In the genomic region with DNA sequence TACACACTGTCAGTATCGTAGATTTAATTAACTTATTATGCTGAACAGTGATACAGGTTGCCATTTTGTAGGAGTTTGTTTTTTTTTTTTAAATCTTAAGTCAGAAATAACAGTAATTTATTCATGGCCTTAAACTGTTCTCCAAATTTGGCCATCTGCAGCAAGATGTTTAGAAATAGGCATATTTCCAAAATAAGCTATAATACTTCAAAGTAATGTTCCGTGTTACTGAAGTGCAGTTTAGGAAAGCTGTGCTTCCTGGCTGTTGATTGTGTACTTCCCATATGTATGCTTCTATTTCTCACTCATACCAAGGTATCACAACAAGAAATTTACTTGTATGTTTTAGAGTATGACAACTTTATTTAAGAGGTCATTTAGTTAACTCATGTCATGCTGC, we compare ENCODE assay signal across 19 cellular contexts.
"Had no signal": no experiment of that assay in that cellular context is flagged by ENCODE, and none has a peak within 500 bp of the region (broad histone marks: within the 10 kb centered on the region; RNA-seq: fewer than 3 reads in every experiment).

No MANE protein-coding gene starts in this region.

- H3K9me3 ChIP-seq: gastrocnemius medialis, ovary, stomach, testis, upper lobe of left lung had no signal

- H3K4me3 ChIP-seq: gastrocnemius medialis, ovary, right lobe of liver, stomach, testis, upper lobe of left lung had no signal

- H3K27ac Mint-ChIP-seq: activated CD8-positive, alpha-beta T cell treated with anti-CD3 and anti-CD28 coated beads for 36 hours; activated naive CD4-positive, alpha-beta T cell treated with anti-CD3 and anti-CD28 coated beads, Interleukin-2, amount 10 ng/mL, durations not matched to agents 7 days and 5 days; activated naive CD8-positive, alpha-beta T cell treated with anti-CD3 and anti-CD28 coated beads, Interleukin-2, amount 50 U/mL, for 24 hours; stimulated activated effector memory CD8-positive, alpha-beta T cell treated with anti-CD3 and anti-CD28 coated beads, Interleukin-12 subunit alpha, Interleukin-12 subunit beta, amount 100 ng/mL, for 72 hours; WTC11 had no signal

- FAIRE-seq: kidney had no signal

- H3K4me1 Mint-ChIP-seq: neural crest cell had no signal

- H3K27me3 ChIP-seq: gastrocnemius medialis, ovary, right lobe of liver, stomach, testis, upper lobe of left lung had no signal

- H3K27ac ChIP-seq: gastrocnemius medialis, ovary, right lobe of liver, testis had no signal

- H3K27me3 Mint-ChIP-seq: activated CD8-positive, alpha-beta T cell treated with anti-CD3 and anti-CD28 coated beads for 36 hours; activated naive CD4-positive, alpha-beta T cell treated with anti-CD3 and anti-CD28 coated beads, Interleukin-2, amount 10 ng/mL, durations not matched to agents 7 days and 5 days; activated naive CD8-positive, alpha-beta T cell treated with anti-CD3 and anti-CD28 coated beads, Interleukin-2, amount 50 U/mL, for 24 hours; effector memory CD8-positive, alpha-beta T cell had no signal

- H3K36me3 ChIP-seq: gastrocnemius medialis, ovary had no signal

- H3K4me3 Mint-ChIP-seq: activated CD8-positive, alpha-beta T cell treated with anti-CD3 and anti-CD28 coated beads for 36 hours; activated naive CD4-positive, alpha-beta T cell treated with anti-CD3 and anti-CD28 coated beads, Interleukin-2, amount 10 ng/mL, durations not matched to agents 7 days and 5 days; activated naive CD8-positive, alpha-beta T cell treated with anti-CD3 and anti-CD28 coated beads, Interleukin-2, amount 50 U/mL, for 24 hours; effector memory CD8-positive, alpha-beta T cell; neural crest cell; stimulated activated effector memory CD8-positive, alpha-beta T cell treated with anti-CD3 and anti-CD28 coated beads, Interleukin-12 subunit alpha, Interleukin-12 subunit beta, amount 100 ng/mL, for 72 hours; WTC11 had no signal

- DNase-seq: activated CD4-positive, alpha-beta T cell treated with anti-CD3 and anti-CD28 coated beads for 4 hours; activated CD8-positive, alpha-beta T cell treated with anti-CD3 and anti-CD28 coated beads for 36 hours; activated naive CD4-positive, alpha-beta T cell treated with anti-CD3 and anti-CD28 coated beads, Interleukin-2, amount 10 ng/mL, durations not matched to agents 7 days and 5 days; activated naive CD8-positive, alpha-beta T cell treated with anti-CD3 and anti-CD28 coated beads, Interleukin-2, amount 50 U/mL, for 24 hours; activated T-cell treated with anti-CD3 and anti-CD28 coated beads, Interleukin-2, amount 50 U/mL, for 1 hour; aorta; effector memory CD8-positive, alpha-beta T cell; gastrocnemius medialis; head of caudate nucleus; kidney; ovary; right lobe of liver; stimulated activated CD4-positive, alpha-beta T cell treated with anti-CD3 and anti-CD28 coated beads, Interleukin-4, amount 100 ng/mL, for 24 hours; stomach; testis; upper lobe of left lung had no signal

- H3K9me3 Mint-ChIP-seq: activated CD8-positive, alpha-beta T cell treated with anti-CD3 and anti-CD28 coated beads for 36 hours; activated naive CD4-positive, alpha-beta T cell treated with anti-CD3 and anti-CD28 coated beads, Interleukin-2, amount 10 ng/mL, durations not matched to agents 7 days and 5 days; activated naive CD8-positive, alpha-beta T cell treated with anti-CD3 and anti-CD28 coated beads, Interleukin-2, amount 50 U/mL, for 24 hours; effector memory CD8-positive, alpha-beta T cell; stimulated activated effector memory CD8-positive, alpha-beta T cell treated with anti-CD3 and anti-CD28 coated beads, Interleukin-12 subunit alpha, Interleukin-12 subunit beta, amount 100 ng/mL, for 72 hours had no signal

- H3K4me1 ChIP-seq: testis had no signal

- ATAC-seq: activated CD8-positive, alpha-beta T cell treated with anti-CD3 and anti-CD28 coated beads for 36 hours; activated naive CD8-positive, alpha-beta T cell treated with anti-CD3 and anti-CD28 coated beads, Interleukin-2, amount 50 U/mL, for 24 hours; effector memory CD8-positive, alpha-beta T cell; gastrocnemius medialis; stimulated activated effector memory CD8-positive, alpha-beta T cell treated with anti-CD3 and anti-CD28 coated beads, Interleukin-12 subunit alpha, Interleukin-12 subunit beta, amount 100 ng/mL, for 72 hours; WTC11 had no signal
